7 cellular contexts compared by ENCODE assay signal in the genomic region with DNA sequence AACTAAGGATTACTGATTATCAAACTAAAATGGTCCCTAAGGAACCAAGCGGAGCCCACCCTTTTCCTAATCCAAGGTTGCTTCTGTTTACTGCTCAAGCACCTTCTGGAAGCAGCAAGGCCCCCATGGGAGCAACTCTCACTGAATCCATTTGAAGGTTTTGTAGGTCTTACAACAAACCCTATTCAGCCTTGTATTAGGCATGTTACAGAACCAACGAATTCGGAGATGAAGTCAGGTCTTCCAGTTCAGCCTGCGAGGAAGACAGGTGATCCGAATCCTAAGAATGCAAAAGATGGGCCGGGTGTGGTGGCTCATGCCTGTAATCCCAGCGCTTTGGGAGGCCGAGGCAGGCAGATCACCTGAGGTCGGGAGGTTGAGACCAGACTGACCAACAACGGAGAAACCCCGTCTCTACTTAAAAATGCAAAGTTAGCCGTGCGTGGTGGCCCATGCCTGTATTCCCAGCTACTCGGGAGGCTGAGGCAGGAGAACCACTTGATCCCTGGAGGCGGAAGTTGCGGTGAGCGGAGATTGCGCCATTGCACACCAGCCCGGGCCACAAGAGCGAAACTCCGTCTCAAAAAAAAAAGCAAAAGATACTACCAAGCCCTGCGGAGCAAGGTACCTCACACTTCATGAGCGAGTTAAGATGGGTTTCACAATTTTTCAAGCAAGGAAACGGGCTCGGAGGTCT. TPM values are rescaled to one million over a fixed set of nuclear protein-coding genes. Genes with fewer than 3 reads are reported as not detected.
DNase-seq lines count a peak whose midpoint lies in the region; ATAC-seq and TF ChIP-seq lines count a peak whose summit lies in the region.

No MANE protein-coding gene starts in this region.

- H3K27ac ChIP-seq in IMR-90 (ENCODE audit: insufficient read depth, low read length) (peak overlapping the region; percentile 89; the same call in 1 of the 2 replicates), suprapubic skin (peak overlapping the region; percentile 97)

- H3K36me3 ChIP-seq in IMR-90 (ENCODE audit: control insufficient read depth, insufficient read depth, low read length): no peaks in the 10 kb centered on the region
- H3K36me3 ChIP-seq in adipocyte (ENCODE audit: control insufficient read depth, insufficient read depth, low read length, severe bottlenecking): no peaks in the 10 kb centered on the region
- H3K36me3 ChIP-seq in suprapubic skin: no peaks in the 10 kb centered on the region

- POLR2A ChIA-PET in IMR-90 (lab: Charles Lee; ENCODE audit: unreplicated experiment): no interaction called here

- H3K9me1 ChIP-seq in IMR-90 (ENCODE audit: insufficient read depth, low read length): 0 out of 2 replicates have a peak, but pooled peaks cover 2% of the 10 kb centered on the region

- peak overlapping the region; percentile 99 for H2AK9ac ChIP-seq in IMR-90 (replicated peaks; ENCODE audit: low read depth, low read length, poor library complexity)

- DNase-seq in IMR-90 (no peak), adipocyte (ENCODE audit: low read depth) (no peak), left colon (peak; percentile 31 to 42), suprapubic skin (ENCODE audit: low spot score in 2 of 2) (peak in 1 of 2 donors; percentile 63), AG08396 (ENCODE audit: low spot score) (no peak)
- no peak for DNase-seq in stimulated activated CD4-positive, alpha-beta T cell treated with anti-CD3 and anti-CD28 coated beads, Interleukin-15, amount 100 ng/mL, for 24 hours

- peak overlapping the region; percentile 95; the same call in 1 of the 2 replicates for H2AK5ac ChIP-seq in IMR-90 (ENCODE audit: low read depth, low read length)

- peak overlapping the region; percentile 100 for H3K14ac ChIP-seq in IMR-90 (replicated peaks; ENCODE audit: low read depth, low read length)

- no peak overlapping the region for H3K23ac ChIP-seq in IMR-90 (ENCODE audit: low read depth, low read length)

- peak overlapping the region; percentile 82 for H2BK20ac ChIP-seq in IMR-90 (ENCODE audit: low read depth, low read length)

- H4K91ac ChIP-seq in IMR-90 (ENCODE audit: insufficient read depth, low read depth, low read length): peak overlapping the region; percentile 97

- no peaks in the 10 kb centered on the region for H3K9me3 ChIP-seq in IMR-90 (ENCODE audit: control insufficient read depth, insufficient read depth, low read length)
- no peaks in the 10 kb centered on the region for H3K9me3 ChIP-seq in adipocyte (ENCODE audit: control insufficient read depth, low read length)
- no peaks in the 10 kb centered on the region for H3K9me3 ChIP-seq in suprapubic skin

- H4K5ac ChIP-seq in IMR-90 (ENCODE audit: low read depth, low read length): peak overlapping the region; percentile 96

- H2BK5ac ChIP-seq in IMR-90 (ENCODE audit: low read depth, low read length, poor library complexity, severe bottlenecking): peak overlapping the region; percentile 93

- TF ChIP-seq CTCF in IMR-90 (conservative IDR thresholded peaks at IDR 0.05; ENCODE audit: low read depth, low read length): no peak
- no peak for TF ChIP-seq CTCF in suprapubic skin (IDR thresholded peaks at IDR 0.05)

- no peaks in the 10 kb centered on the region for H4K20me1 ChIP-seq in IMR-90 (ENCODE audit: insufficient read depth, low read length)

- peaks cover 0 to 23% of the 10 kb centered on the region in 2 experiments; a peak in 2 of 4 replicates for H3K79me1 ChIP-seq in IMR-90 (ENCODE audit: low read depth in 1 of 2, low read length in 2 of 2)

- intact Hi-C loops in IMR-90 (cut with micrococcal nuclease) (loop anchor here (5.0 kb wide), 2 partner anchors 52 to 282 kb away; partner anchors contain the start of gene FRY), left colon (cut with DNase I, micrococcal nuclease) (loop anchor here in 1 of 2 donors (5.0 kb wide), 1 partner anchor 297 kb away; no protein-coding TSS in a partner anchor)

- BruUV-seq in IMR-90 (replicated peaks; lab: Mats Ljungman, UMichigan): no TSS peak

- CTCF ChIA-PET in IMR-90 (lab: Yijun Ruan, JAX): interaction anchor here (1.0 kb wide), 1 partner anchor 405 kb away, joined by 3 read pairs; no protein-coding TSS in a partner anchor

- H2BK120ac ChIP-seq in IMR-90 (ENCODE audit: low read depth, low read length): peak overlapping the region; percentile 86

- in situ Hi-C loops in IMR-90 (cut with MboI; ENCODE audit: low sequenced_read_pairs): loop anchor here (5.0 kb wide), 2 partner anchors 292 to 402 kb away; no protein-coding TSS in a partner anchor

- H2BK15ac ChIP-seq in IMR-90 (ENCODE audit: low read depth, low read length): peak overlapping the region; percentile 96; the same call in 2 of the 3 replicates

- H3K4me3 ChIP-seq in IMR-90 (ENCODE audit: insufficient read depth, low read depth, low read length) (no peak overlapping the region), adipocyte (ENCODE audit: low read length) (peak overlapping the region; percentile 86), suprapubic skin (peak overlapping the region; percentile 94)

- ATAC-seq in IMR-90 (ENCODE audit: low read depth): no peak
- no peak for ATAC-seq in left colon
- no peak for ATAC-seq in GM21737 (IDR thresholded peaks at IDR 0.05; ENCODE audit: unreplicated experiment)

- WGBS in IMR-90 (ENCODE audit: extremely low coverage in 2 of 2, insufficient read length in 1 of 2), 2 experiments: 99% methylated on average over 14 of the region's 25 CpGs; no CpG with 5 or more reads in 1 of the 2 experiments
- WGBS in suprapubic skin: 89% methylated on average over 25 of the region's 25 CpGs

- H3K4me2 ChIP-seq in IMR-90 (ENCODE audit: low read depth, low read length): no peak overlapping the region

- H3K4ac ChIP-seq in IMR-90 (ENCODE audit: low read depth, low read length): peak overlapping the region; percentile 98

- no peak for TF ChIP-seq POLR2A in IMR-90 (IDR thresholded peaks at IDR 0.05; ENCODE audit: low read depth, low read length)
- TF ChIP-seq POLR2A in suprapubic skin (IDR thresholded peaks at IDR 0.05): no peak

- H4K8ac ChIP-seq in IMR-90 (ENCODE audit: low read depth in 2 of 2, low read length in 2 of 2): peak overlapping the region; percentile 100

- H3K9ac ChIP-seq in IMR-90 (ENCODE audit: low read depth, low read length): no peak overlapping the region
- H3K9ac ChIP-seq in adipocyte (ENCODE audit: low read length): peak overlapping the region; percentile 86

- dilution Hi-C loops in IMR-90 (cut with HindIII; ENCODE audit: low sequenced_read_pairs, unreplicated experiment): no loop called here

- no peak for TF ChIP-seq RAD21 in IMR-90 (IDR thresholded peaks at IDR 0.05; ENCODE audit: low read length)

- H3K56ac ChIP-seq in IMR-90 (ENCODE audit: extremely low read depth, insufficient read depth, low read length): no peak overlapping the region

- TF ChIP-seq EP300 in suprapubic skin (IDR thresholded peaks at IDR 0.05): no peak

- no peak overlapping the region for H3K18ac ChIP-seq in IMR-90 (ENCODE audit: low read depth, low read length)

- H2AFZ ChIP-seq in IMR-90 (replicated peaks; ENCODE audit: low read length, poor library complexity): peak overlapping the region; percentile 99

- no peaks in the 10 kb centered on the region for H3K27me3 ChIP-seq in IMR-90 (ENCODE audit: control insufficient read depth, insufficient read depth, low read length)
- H3K27me3 ChIP-seq in adipocyte (replicated peaks; ENCODE audit: control insufficient read depth, insufficient read depth, low read length): no peaks in the 10 kb centered on the region
- no peaks in the 10 kb centered on the region for H3K27me3 ChIP-seq in suprapubic skin

- H3K4me1 ChIP-seq in IMR-90 (ENCODE audit: control insufficient read depth, insufficient read depth, low read length) (peaks cover 7% of the 10 kb centered on the region), adipocyte (ENCODE audit: control insufficient read depth, insufficient read depth, low read length) (peaks cover 13% of the 10 kb centered on the region), suprapubic skin (peaks cover 24% of the 10 kb centered on the region)

TF ChIP-seq in IMR-90, 13 proteins besides CTCF, POLR2A, EP300 and RAD21:
- TF ChIP-seq NFE2L2 (IDR thresholded peaks at IDR 0.05; ENCODE audit: low read depth, low read length) (no peak), SMC3 (IDR thresholded peaks at IDR 0.05; ENCODE audit: low read depth, low read length) (no peak), RCOR1 (IDR thresholded peaks at IDR 0.05; ENCODE audit: insufficient replicate concordance, low read length) (no peak), BHLHE40 (IDR thresholded peaks at IDR 0.05; ENCODE audit: low read depth, low read length) (no peak), FOS (IDR thresholded peaks at IDR 0.05; ENCODE audit: low read depth, low read length) (no peak), MAFK (IDR thresholded peaks at IDR 0.05; ENCODE audit: low read depth, low read length) (no peak), MXI1 (IDR thresholded peaks at IDR 0.05; ENCODE audit: borderline replicate concordance, low read depth, low read length) (no peak), MAZ (IDR thresholded peaks at IDR 0.05; ENCODE audit: borderline replicate concordance, low read depth, low read length) (no peak), RFX5 (IDR thresholded peaks at IDR 0.05; ENCODE audit: low read depth, low read length) (no peak), CEBPB (IDR thresholded peaks at IDR 0.05; ENCODE audit: low read depth, low read length) (no peak), CHD1 (IDR thresholded peaks at IDR 0.05; ENCODE audit: low read depth, low read length) (no peak)
- TF ChIP-seq, protein P1, sequence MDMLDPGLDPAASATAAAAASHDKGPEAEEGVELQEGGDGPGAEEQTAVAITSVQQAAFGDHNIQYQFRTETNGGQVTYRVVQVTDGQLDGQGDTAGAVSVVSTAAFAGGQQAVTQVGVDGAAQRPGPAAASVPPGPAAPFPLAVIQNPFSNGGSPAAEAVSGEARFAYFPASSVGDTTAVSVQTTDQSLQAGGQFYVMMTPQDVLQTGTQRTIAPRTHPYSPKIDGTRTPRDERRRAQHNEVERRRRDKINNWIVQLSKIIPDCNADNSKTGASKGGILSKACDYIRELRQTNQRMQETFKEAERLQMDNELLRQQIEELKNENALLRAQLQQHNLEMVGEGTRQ (IDR thresholded peaks at IDR 0.05; ENCODE audit: low read depth, low read length): no peak

RNA-seq across cellular contexts. Expression of gene ZAR1L, which starts 0.7 kb away (rescaled TPM):
- total RNA-seq in IMR-90 (2012; rRNA removed) (not detected in 2 replicates), left colon (not detected), suprapubic skin (not detected)
- not detected in 2 replicates for polyA plus RNA-seq in IMR-90 (2012; rRNA removed)
- not detected in 2 replicates for polyA plus RNA-seq in IMR-90 (2012; cell fraction: cytosol; rRNA removed)
- polyA plus RNA-seq in IMR-90 (2012; cell fraction: nucleus; rRNA removed; ENCODE audit: low replicate concordance): not detected in 2 replicates

RNA-seq across cellular contexts. Expression of gene BRCA2, which starts 0.9 kb away (rescaled TPM):
- total RNA-seq in IMR-90 (2012; rRNA removed): 9.7 and 11.7 TPM in 2 replicates
- polyA plus RNA-seq in IMR-90 (2012; rRNA removed): 2.0 and 2.1 TPM in 2 replicates
- polyA plus RNA-seq in IMR-90 (2012; cell fraction: cytosol; rRNA removed): 0.13 and 0.77 TPM in 2 replicates
- 0.28 and 3.1 TPM in 2 replicates for polyA plus RNA-seq in IMR-90 (2012; cell fraction: nucleus; rRNA removed; ENCODE audit: low replicate concordance)
- total RNA-seq in left colon: 1 to 10 TPM; 1.7 to 4.2 TPM
- total RNA-seq in suprapubic skin: 1 to 10 TPM; 1.5 to 5.6 (median 2.0) TPM

Comparison
In these comparisons a context has a peak if more than half of its experiments do, and no peak if none do; other contexts are left out.
1. DNase-seq: peak in left colon (2 of 2); none in IMR-90 (single experiment), adipocyte (single experiment), stimulated activated CD4-positive, alpha-beta T cell treated with anti-CD3 and anti-CD28 coated beads, Interleukin-15, amount 100 ng/mL, for 24 hours (single experiment) and AG08396 (single experiment).